ENCODE assay signal across 26 cellular contexts in genomic region chr4:52949336-52949735, GRCh38.
A peak's percentile ranks its signal among the peaks of the same experiment; 100 is the strongest.
DNase-seq lines count a peak whose midpoint lies in the region; ATAC-seq, FAIRE-seq and TF ChIP-seq lines count a peak whose summit lies in the region.
"Had no signal": no experiment of that assay in that cellular context is flagged by ENCODE, and none has a peak within 500 bp of the region (broad histone marks: within the 10 kb centered on the region; RNA-seq: fewer than 3 reads in every experiment).

No MANE protein-coding gene starts in this region.

- H2AK5ac ChIP-seq in H9 (ENCODE audit: insufficient read length, low read length) (no peak overlapping the region), trophoblast cell (ENCODE audit: low read length) (no peak overlapping the region)

- no peak overlapping the region for H4K12ac ChIP-seq in trophoblast cell (ENCODE audit: low read depth, low read length)

- no peak overlapping the region for H2BK120ac ChIP-seq in H9 (ENCODE audit: low read depth, low read length, poor library complexity, severe bottlenecking)
- H2BK120ac ChIP-seq in trophoblast cell (ENCODE audit: insufficient read depth, low read length, poor library complexity): peak overlapping the region; percentile 47

- H4K91ac ChIP-seq in H9 (ENCODE audit: insufficient read length, low read depth, low read length) (no peak overlapping the region), trophoblast cell (ENCODE audit: low read depth, low read length) (peak overlapping the region; percentile 70)

- H3K27me3 ChIP-seq in H9 (ENCODE audit: insufficient read depth, low read length) (no peaks in the 10 kb centered on the region), keratinocyte (ENCODE audit: control insufficient read depth, extremely low read depth, insufficient read depth, low read length) (no peaks in the 10 kb centered on the region), trophoblast cell (ENCODE audit: insufficient read depth, low read length) (no peaks in the 10 kb centered on the region)
- H3K27me3 ChIP-seq: MG63 had no signal

- H4K20me1 ChIP-seq in H9 (ENCODE audit: control insufficient read depth, insufficient read depth, insufficient read length) (no peaks in the 10 kb centered on the region), keratinocyte (ENCODE audit: control insufficient read depth, extremely low read depth, insufficient read depth, low read length) (no peaks in the 10 kb centered on the region)

- no peaks in the 10 kb centered on the region for H3K79me2 ChIP-seq in H9 (ENCODE audit: insufficient read depth, low read length)
- H3K79me2 ChIP-seq in keratinocyte (ENCODE audit: control insufficient read depth, insufficient read depth, low read length): no peaks in the 10 kb centered on the region
- H3K79me2 ChIP-seq in trophoblast cell (ENCODE audit: control insufficient read depth, insufficient read depth, low read length, poor library complexity): no peaks in the 10 kb centered on the region

- H3K36me3 ChIP-seq in keratinocyte (ENCODE audit: control insufficient read depth in 2 of 2, extremely low read depth in 1 of 2, insufficient read depth in 2 of 2, low read length in 2 of 2) (no peaks in the 10 kb centered on the region), trophoblast cell (ENCODE audit: control insufficient read depth in 1 of 2, insufficient read depth in 2 of 2, low read length in 2 of 2) (no peaks in the 10 kb centered on the region)

- no peak overlapping the region for H3K4me2 ChIP-seq in H9 (ENCODE audit: insufficient read depth, insufficient read length, low read length)
- H3K4me2 ChIP-seq in keratinocyte (ENCODE audit: control insufficient read depth, extremely low read depth, insufficient read depth, low read depth, low read length): no peak overlapping the region
- H3K4me2 ChIP-seq in trophoblast cell (ENCODE audit: low read length): no peak overlapping the region

- H3K9me3 Mint-ChIP-seq in H9: no peaks in the 10 kb centered on the region
- H3K9me3 Mint-ChIP-seq: CD8-positive, alpha-beta T cell had no signal

- peaks cover 30 to 35% of the 10 kb centered on the region in 2 experiments for H3K4me1 Mint-ChIP-seq in H9

- H3K9ac ChIP-seq in H9 (ENCODE audit: extremely low read depth, insufficient read length, low read length) (no peak overlapping the region), keratinocyte (ENCODE audit: control insufficient read depth, extremely low read depth, insufficient read depth, low read length) (no peak overlapping the region), trophoblast cell (ENCODE audit: low read length) (no peak overlapping the region)

- H3K9me3 ChIP-seq in H9 (ENCODE audit: control insufficient read depth, low read depth, low read length): no peaks in the 10 kb centered on the region
- no peaks in the 10 kb centered on the region for H3K9me3 ChIP-seq in keratinocyte (ENCODE audit: control insufficient read depth, low read depth, low read length)
- no peaks in the 10 kb centered on the region for H3K9me3 ChIP-seq in trophoblast cell (ENCODE audit: insufficient read depth, low read depth, low read length)
- H3K9me3 ChIP-seq: Caco-2, MG63 had no signal

- H4K8ac ChIP-seq in H9 (replicated peaks; ENCODE audit: insufficient read length, low read depth, low read length): no peak overlapping the region
- H4K8ac ChIP-seq in trophoblast cell (ENCODE audit: low read depth, low read length): no peak overlapping the region

- no peak overlapping the region for H3K14ac ChIP-seq in H9 (ENCODE audit: insufficient read depth, low read length)
- H3K14ac ChIP-seq in trophoblast cell (ENCODE audit: low read length): peak overlapping the region; percentile 16

- peaks cover 5% of the 10 kb centered on the region; the same call in 1 of the 2 replicates for H3K4me1 ChIP-seq in H9 (ENCODE audit: insufficient read depth, low read length)
- H3K4me1 ChIP-seq in keratinocyte (ENCODE audit: control insufficient read depth, extremely low read depth, insufficient read depth, low read length): peaks cover 2% of the 10 kb centered on the region
- peaks cover 14 to 16% of the 10 kb centered on the region in 2 experiments for H3K4me1 ChIP-seq in trophoblast cell (ENCODE audit: control insufficient read depth in 1 of 2, insufficient read depth in 2 of 2, low read length in 2 of 2)

- POLR2A ChIA-PET in GM10248 (lab: Yijun Ruan, JAX): no interaction called here

- no peaks in the 10 kb centered on the region for H3K23me2 ChIP-seq in H9 (ENCODE audit: insufficient read length, low read depth, low read length, poor library complexity, severe bottlenecking)

- H3K23ac ChIP-seq in H9 (ENCODE audit: insufficient read length, low read depth, low read length) (no peak overlapping the region), trophoblast cell (ENCODE audit: low read length) (no peak overlapping the region)

- H2BK12ac ChIP-seq in H9 (ENCODE audit: insufficient read length, low read depth, low read length): no peak overlapping the region
- H2BK12ac ChIP-seq in trophoblast cell (ENCODE audit: low read length): peak overlapping the region; percentile 67

- H3K18ac ChIP-seq in H9 (ENCODE audit: insufficient read length, low read depth, low read length): no peak overlapping the region
- H3K18ac ChIP-seq in trophoblast cell (ENCODE audit: low read length): no peak overlapping the region

- TF ChIP-seq CTCF in H9 (conservative IDR thresholded peaks at IDR 0.05): no peak
- no peak for TF ChIP-seq CTCF in keratinocyte (optimal IDR thresholded peaks at IDR 0.05 in 1 of 3, IDR thresholded peaks at IDR 0.05 in 1 of 3, conservative IDR thresholded peaks at IDR 0.05 in 1 of 3; ENCODE audit: extremely low read depth in 1 of 3, insufficient read depth in 2 of 3, low read length in 3 of 3)
- no peak for TF ChIP-seq CTCF in GM10248 (IDR thresholded peaks at IDR 0.05; ENCODE audit: control extremely low read depth, extremely low read depth, low read depth, missing control alignments)

- no peak overlapping the region for H3K4me3 Mint-ChIP-seq in H9
- H3K4me3 Mint-ChIP-seq: CD8-positive, alpha-beta T cell had no signal

- no peak overlapping the region for H3K27ac ChIP-seq in H9 (ENCODE audit: insufficient read length, low read depth, low read length)
- H3K27ac ChIP-seq in keratinocyte (ENCODE audit: control insufficient read depth, insufficient read depth, low read length): no peak overlapping the region
- no peak overlapping the region for H3K27ac ChIP-seq in trophoblast cell (ENCODE audit: low read depth, low read length)

- no CpG with 5 or more reads among the region's 4 CpGs for WGBS in H9 (ENCODE audit: extremely low coverage, insufficient read length, low lambda C conversion rate)
- WGBS in trophoblast cell (ENCODE audit: extremely low coverage, insufficient coverage, insufficient read length): no CpG with 5 or more reads among the region's 4 CpGs

- H2BK20ac ChIP-seq in H9 (ENCODE audit: low read depth, low read length, poor library complexity, severe bottlenecking): no peak overlapping the region

- H3K4ac ChIP-seq in H9 (ENCODE audit: low read depth, low read length) (no peak overlapping the region), trophoblast cell (ENCODE audit: low read depth, low read length) (no peak overlapping the region)

- dilution Hi-C loops in keratinocyte (cut with MboI; ENCODE audit: extremely low pct_ligation_motif_present, low sequenced_read_pairs): no loop called here

- no peak overlapping the region for H3T11ph ChIP-seq in H9 (ENCODE audit: low read length)

- H3K4me3 ChIP-seq in keratinocyte (ENCODE audit: control insufficient read depth in 2 of 3, extremely low read depth in 1 of 3, insufficient read depth in 2 of 3, low read depth in 1 of 3, low read length in 3 of 3) (no peak overlapping the region), trophoblast cell (ENCODE audit: low read depth, low read length) (no peak overlapping the region)
- H3K4me3 ChIP-seq: K562, MG63 had no signal

- H2AFZ ChIP-seq in H9 (ENCODE audit: low read length) (no peak overlapping the region), keratinocyte (ENCODE audit: control insufficient read depth, low read length) (no peak overlapping the region), trophoblast cell (ENCODE audit: insufficient read depth, low read length, poor library complexity) (no peak overlapping the region)

- no peak for ATAC-seq in GM19452 (IDR thresholded peaks at IDR 0.05; ENCODE audit: unreplicated experiment)
- ATAC-seq: CD8-positive, alpha-beta T cell; HepG2; K562; PC-3; SK-N-SH treated with all-trans-retinoic acid at 6 μM for 48 hours had no signal

- CTCF ChIA-PET in GM10248 (lab: Yijun Ruan, JAX): interaction anchor here (1.6 kb wide), 1 partner anchor 38 kb away, joined by 3 read pairs; no protein-coding TSS in a partner anchor

- no peaks in the 10 kb centered on the region for H3K79me1 ChIP-seq in H9 (ENCODE audit: insufficient read depth, low read depth, low read length, poor library complexity, severe bottlenecking)
- H3K79me1 ChIP-seq in trophoblast cell (ENCODE audit: low read length): peaks cover 9% of the 10 kb centered on the region

- no peak for DNase-seq in H9
- peak; percentile 4 for DNase-seq in NCI-H69 (lab: John Stamatoyannopoulos, UW)
- no peak for DNase-seq in keratinocyte (ENCODE audit: low read depth, low spot score)
- DNase-seq in trophoblast cell: peak; percentile 69 to 81
- DNase-seq in GM10248 (ENCODE audit: extremely low spot score): no peak
- no peak for DNase-seq in KBM-7
- DNase-seq: Caco-2; CD8-positive, alpha-beta T cell; EL; GF-D8; MG63; NCI-H1105 treated with DMSO at 0.1 percent for 48 hours; NCI-H146; NCI-H2029; NCI-H2227 treated with DMSO at 0.1 percent for 48 hours; NCI-H510A treated with DMSO at 0.1 percent for 48 hours; NCI-H748 treated with DMSO at 0.1 percent for 48 hours; NK-92 treated with Interleukin-12 subunit alpha and Interleukin-12 subunit beta, amount 100 ng/mL, for 24 hours; PC-3; T-helper 2 cell had no signal

- no peaks in the 10 kb centered on the region for H3K9me1 ChIP-seq in keratinocyte (ENCODE audit: control insufficient read depth, extremely low read depth, insufficient read depth, low read length)

- no peak overlapping the region for H2BK15ac ChIP-seq in H9 (ENCODE audit: low read depth, low read length)

- H3K27me3 Mint-ChIP-seq in H9 (ENCODE audit: low read depth): no peaks in the 10 kb centered on the region

- H3K56ac ChIP-seq in H9 (ENCODE audit: insufficient read length, low read depth, low read length): no peak overlapping the region

- peak overlapping the region in 2 of 3 experiments; percentile 29 to 52; a peak in 2 of 7 replicates for H3K27ac Mint-ChIP-seq in H9
- H3K27ac Mint-ChIP-seq: CD8-positive, alpha-beta T cell had no signal

- no peak overlapping the region for H4K5ac ChIP-seq in H9 (ENCODE audit: insufficient read length, low read depth, low read length)

- no peak overlapping the region for H2BK5ac ChIP-seq in H9 (ENCODE audit: insufficient read length, low read length)
- peak overlapping the region; percentile 11 for H2BK5ac ChIP-seq in trophoblast cell (ENCODE audit: low read depth, low read length, poor library complexity)

- H3K36me3 Mint-ChIP-seq in H9 (ENCODE audit: insufficient read depth in 1 of 3, low read depth in 3 of 3): no peaks in the 10 kb centered on the region

- peak; percentile 57 for FAIRE-seq in keratinocyte (lab: Jason Lieb, UNC)
- FAIRE-seq: GM12892, H54, HepG2, K562 had no signal

- in situ Hi-C loops in KBM-7 (cut with MboI; ENCODE audit: low pct_unique_long_range_greater_than_20kb, low sequenced_read_pairs): no loop called here

Comparison
In these comparisons a context has a peak if more than half of its experiments do, and no peak if none do; other contexts are left out.
1. DNase-seq: peak in NCI-H69 (single experiment) and trophoblast cell (2 of 2); none in H9 (single experiment), keratinocyte (single experiment), GM10248 (single experiment) and KBM-7 (single experiment).